Comparison of ENCODE assay signal across 10 cellular contexts in the genomic region with DNA sequence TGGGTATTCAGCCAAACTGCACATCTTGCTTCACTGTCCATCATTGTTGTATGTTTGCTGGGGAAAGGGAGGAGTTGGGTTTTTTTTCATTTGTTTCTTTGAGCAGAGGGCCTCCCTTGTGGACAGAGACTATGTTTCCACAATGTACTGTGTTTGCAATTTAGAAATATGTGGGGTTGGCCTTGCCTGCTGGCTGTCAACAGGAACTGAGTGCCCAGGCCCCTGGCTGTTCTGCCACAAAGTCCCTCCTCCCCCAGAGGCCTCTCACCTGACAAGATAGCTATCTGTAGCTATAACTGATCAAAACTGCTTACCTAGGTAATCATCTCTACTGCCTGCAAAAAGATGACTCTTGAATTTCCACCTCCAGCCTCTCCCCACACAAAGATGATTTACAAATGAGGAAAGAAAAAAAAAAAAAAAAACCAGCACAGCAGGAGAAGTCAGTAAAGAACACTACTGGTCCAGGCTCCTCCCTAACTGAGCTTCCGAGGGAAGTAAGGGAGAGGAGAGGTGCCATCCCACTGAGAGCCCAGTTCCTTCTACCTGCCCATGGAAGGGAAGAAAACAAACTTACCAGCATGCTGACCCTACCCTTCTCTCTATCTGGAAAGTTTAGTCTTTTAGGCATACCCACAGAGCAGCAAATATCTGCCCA.
A peak's percentile ranks its signal among the peaks of the same experiment; 100 is the strongest.
DNase-seq lines count a peak whose midpoint lies in the region; ATAC-seq and TF ChIP-seq lines count a peak whose summit lies in the region.
"Had no signal": no experiment of that assay in that cellular context is flagged by ENCODE, and none has a peak within 500 bp of the region (broad histone marks: within the 10 kb centered on the region; RNA-seq: fewer than 3 reads in every experiment).

No MANE protein-coding gene starts in this region.

- ATAC-seq in GM21447 (IDR thresholded peaks at IDR 0.05; ENCODE audit: unreplicated experiment) = peak; percentile 45

- no peak for TF ChIP-seq CTCF in GM12865 (IDR thresholded peaks at IDR 0.05; ENCODE audit: insufficient read depth, low read depth, low read length, missing control alignments)

- DNase-seq in GM12865 (ENCODE audit: low read depth) (peak; percentile 73), OCI-M1 (lab: John Stamatoyannopoulos, UW) (peak; percentile 39), iPS-NIHi7 (ENCODE audit: extremely low spot score) (peak; percentile 40), retina (no peak), NCI-H1105 treated with DMSO at 0.1 percent for 48 hours (lab: John Stamatoyannopoulos, UW) (no peak), NCI-H2171 treated with DMSO at 0.1 percent for 48 hours (lab: John Stamatoyannopoulos, UW) (no peak), NCI-H2029 (lab: John Stamatoyannopoulos, UW) (no peak)

- H3K4me3 ChIP-seq in GM12865 (ENCODE audit: low read depth, low read length) = no peak overlapping the region
- H3K4me3 ChIP-seq: right atrium auricular region, thyroid gland had no signal

Comparison
In these comparisons a context has a peak if more than half of its experiments do, and no peak if none do; other contexts are left out.
1. DNase-seq: peak in GM12865 (single experiment), OCI-M1 (single experiment) and iPS-NIHi7 (single experiment); none in retina (single experiment), NCI-H1105 treated with DMSO at 0.1 percent for 48 hours (single experiment), NCI-H2171 treated with DMSO at 0.1 percent for 48 hours (single experiment) and NCI-H2029 (single experiment).